24 cellular contexts compared by ENCODE assay signal in the genomic region with DNA sequence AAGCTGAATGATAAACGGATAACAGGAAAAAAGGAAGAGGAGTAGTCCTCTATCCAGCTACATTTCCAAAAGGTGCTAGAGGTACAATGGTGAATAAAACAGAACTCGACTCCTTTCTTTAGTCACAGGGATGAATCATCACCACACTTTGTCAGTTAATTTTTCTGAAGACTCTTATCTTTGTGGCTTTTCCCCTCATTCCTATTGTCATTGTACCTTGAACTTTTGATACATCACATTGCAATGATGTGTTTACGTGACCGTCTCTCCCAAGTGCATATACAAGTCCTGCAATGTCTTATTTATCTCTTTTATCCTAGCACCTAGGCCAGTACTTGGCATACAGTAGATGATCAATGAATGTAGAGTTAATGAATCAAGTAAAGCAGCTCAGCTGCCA.
DNase-seq lines count a peak whose midpoint lies in the region; ATAC-seq, FAIRE-seq and TF ChIP-seq lines count a peak whose summit lies in the region.
"Had no signal": no experiment of that assay in that cellular context is flagged by ENCODE, and none has a peak within 500 bp of the region (broad histone marks: within the 10 kb centered on the region; RNA-seq: fewer than 3 reads in every experiment).

No MANE protein-coding gene starts in this region.

- intact Hi-C loops in IMR-90 (cut with micrococcal nuclease), result no loop called here

- H2BK5ac ChIP-seq in IMR-90 (ENCODE audit: low read depth, low read length, poor library complexity, severe bottlenecking), result no peak overlapping the region

- H3K79me1 ChIP-seq in IMR-90 (ENCODE audit: low read depth in 1 of 2, low read length in 2 of 2), result no peaks in the 10 kb centered on the region

- no peak overlapping the region for H2BK15ac ChIP-seq in IMR-90 (ENCODE audit: low read depth, low read length)

- H3K4me1 ChIP-seq in IMR-90 (ENCODE audit: control insufficient read depth, insufficient read depth, low read length) (no peaks in the 10 kb centered on the region), astrocyte (ENCODE audit: insufficient read depth, low read length) (no peaks in the 10 kb centered on the region), hepatocyte (ENCODE audit: insufficient read depth) (no peaks in the 10 kb centered on the region)
- H3K4me1 ChIP-seq: A549; BLaER1 treated with 17β-estradiol and CSF1 and Interleukin-3, amounts not matched to agents 10 nM and 100 nM; Caco-2 had no signal

- no peaks in the 10 kb centered on the region for H3K79me2 ChIP-seq in astrocyte (ENCODE audit: insufficient read depth, low read length)
- H3K79me2 ChIP-seq in hepatocyte, result no peaks in the 10 kb centered on the region

- H3K18ac ChIP-seq in IMR-90 (ENCODE audit: low read depth, low read length), result no peak overlapping the region

- H3K4ac ChIP-seq in IMR-90 (ENCODE audit: low read depth, low read length), result no peak overlapping the region

- POLR2A ChIA-PET in IMR-90 (lab: Charles Lee; ENCODE audit: unreplicated experiment), result no interaction called here

- CTCF ChIA-PET in IMR-90 (lab: Yijun Ruan, JAX), result no interaction called here

- DNase-seq in IMR-90, result peak; percentile 15
- DNase-seq in OCI-M1 (lab: John Stamatoyannopoulos, UW), result peak; percentile 31
- DNase-seq in astrocyte (ENCODE audit: low read depth), result peak; percentile 81
- peak; percentile 11 for DNase-seq in hepatocyte (ENCODE audit: low spot score)
- DNase-seq in NCI-H2196 treated with DMSO at 0.1 percent for 48 hours (lab: John Stamatoyannopoulos, UW; ENCODE audit: unreplicated experiment), result no peak
- no peak for DNase-seq in immature natural killer cell
- DNase-seq in activated CD4-positive, CD25-positive, alpha-beta regulatory T cell treated with anti-CD3 and anti-CD28 coated beads, Interleukin-2, amount 50 U/mL, for 72 hours, result no peak
- DNase-seq: 8988T; AML-193; Caco-2; Calu3; CD4-positive, alpha-beta T cell; CD8-positive, alpha-beta T cell; DMS79 treated with DMSO at 0.1 percent for 48 hours; GF-D8 had no signal

- TF ChIP-seq RAD21 in IMR-90 (IDR thresholded peaks at IDR 0.05; ENCODE audit: low read length), result no peak

- ATAC-seq in IMR-90 (ENCODE audit: low read depth) (no peak), GM21737 (IDR thresholded peaks at IDR 0.05; ENCODE audit: unreplicated experiment) (no peak)
- ATAC-seq: A549; CD8-positive, alpha-beta T cell had no signal

- no peak overlapping the region for H2AK5ac ChIP-seq in IMR-90 (ENCODE audit: low read depth, low read length)

- no CpG with 5 or more reads among the region's 4 CpGs for WGBS in IMR-90 (ENCODE audit: extremely low coverage in 2 of 2, insufficient read length in 1 of 2), 2 experiments
- WGBS in hepatocyte (ENCODE audit: low lambda C conversion rate, missing lambda C conversion rate), result 66% methylated on average over 4 of the region's 4 CpGs

- H3K27me3 Mint-ChIP-seq in astrocyte (ENCODE audit: low read depth, unreplicated experiment) (no peaks in the 10 kb centered on the region), immature natural killer cell (ENCODE audit: low read depth in 3 of 3) (peaks cover 0 to 2% (median 0%) of the 10 kb centered on the region in 3 donors)
- H3K27me3 Mint-ChIP-seq: B cell; CD4-positive, alpha-beta T cell had no signal

- H3K36me3 Mint-ChIP-seq in astrocyte (ENCODE audit: low read depth, unreplicated experiment) (no peaks in the 10 kb centered on the region), immature natural killer cell (no peaks in the 10 kb centered on the region)
- H3K36me3 Mint-ChIP-seq: CD8-positive, alpha-beta T cell had no signal

- no peak overlapping the region for H3K4me3 ChIP-seq in IMR-90 (ENCODE audit: insufficient read depth, low read depth, low read length)
- no peak overlapping the region for H3K4me3 ChIP-seq in astrocyte (ENCODE audit: insufficient read depth, low read depth, low read length)
- no peak overlapping the region for H3K4me3 ChIP-seq in hepatocyte
- H3K4me3 ChIP-seq: A549; BLaER1 treated with 17β-estradiol and CSF1 and Interleukin-3, amounts not matched to agents 10 nM and 100 nM had no signal

- H2BK120ac ChIP-seq in IMR-90 (ENCODE audit: low read depth, low read length), result no peak overlapping the region

- FAIRE-seq in astrocyte (lab: Jason Lieb, UNC), result peak; percentile 20
- FAIRE-seq: D721Med, G401.6, GM12891, GM19239 had no signal

- H3K9me3 ChIP-seq in IMR-90 (ENCODE audit: control insufficient read depth, insufficient read depth, low read length), result no peaks in the 10 kb centered on the region
- no peaks in the 10 kb centered on the region for H3K9me3 ChIP-seq in astrocyte (ENCODE audit: insufficient read depth, low read depth, low read length)
- H3K9me3 ChIP-seq in hepatocyte (ENCODE audit: low read depth), result no peaks in the 10 kb centered on the region
- H3K9me3 ChIP-seq: A549; BLaER1 treated with 17β-estradiol and CSF1 and Interleukin-3, amounts not matched to agents 10 nM and 100 nM; Caco-2 had no signal

- in situ Hi-C loops in IMR-90 (cut with MboI; ENCODE audit: low sequenced_read_pairs), result no loop called here

- no peak for TF ChIP-seq POLR2A in IMR-90 (IDR thresholded peaks at IDR 0.05; ENCODE audit: low read depth, low read length)

- H3K9me1 ChIP-seq in IMR-90 (ENCODE audit: insufficient read depth, low read length), result no peaks in the 10 kb centered on the region

- no peak overlapping the region for H2AK9ac ChIP-seq in IMR-90 (replicated peaks; ENCODE audit: low read depth, low read length, poor library complexity)

- no peak overlapping the region for H3K23ac ChIP-seq in IMR-90 (ENCODE audit: low read depth, low read length)

- no peaks in the 10 kb centered on the region for H3K27me3 ChIP-seq in IMR-90 (ENCODE audit: control insufficient read depth, insufficient read depth, low read length)
- no peaks in the 10 kb centered on the region for H3K27me3 ChIP-seq in astrocyte (ENCODE audit: insufficient read depth, low read length)
- H3K27me3 ChIP-seq in hepatocyte, result no peaks in the 10 kb centered on the region

- H3K9me3 Mint-ChIP-seq in astrocyte (ENCODE audit: unreplicated experiment), result no peaks in the 10 kb centered on the region
- no peaks in the 10 kb centered on the region for H3K9me3 Mint-ChIP-seq in immature natural killer cell
- H3K9me3 Mint-ChIP-seq: CD4-positive, alpha-beta T cell; CD8-positive, alpha-beta T cell had no signal

- H3K4me1 Mint-ChIP-seq in astrocyte (ENCODE audit: low read depth, unreplicated experiment) (no peaks in the 10 kb centered on the region), immature natural killer cell (no peaks in the 10 kb centered on the region)
- H3K4me1 Mint-ChIP-seq: B cell had no signal

- dilution Hi-C loops in IMR-90 (cut with HindIII; ENCODE audit: low sequenced_read_pairs, unreplicated experiment), result no loop called here

- H3K27ac ChIP-seq in IMR-90 (ENCODE audit: insufficient read depth, low read length) (no peak overlapping the region), astrocyte (ENCODE audit: low read depth, low read length) (no peak overlapping the region), hepatocyte (no peak overlapping the region)
- H3K27ac ChIP-seq: A549; BLaER1 treated with 17β-estradiol and CSF1 and Interleukin-3, amounts not matched to agents 10 nM and 100 nM; C4-2B had no signal

- no TSS peak for BruUV-seq in IMR-90 (replicated peaks; lab: Mats Ljungman, UMichigan)

- no peak overlapping the region for H2BK20ac ChIP-seq in IMR-90 (ENCODE audit: low read depth, low read length)

- H3K14ac ChIP-seq in IMR-90 (replicated peaks; ENCODE audit: low read depth, low read length), result no peak overlapping the region

- H3K56ac ChIP-seq in IMR-90 (ENCODE audit: extremely low read depth, insufficient read depth, low read length), result no peak overlapping the region

- H4K8ac ChIP-seq in IMR-90 (ENCODE audit: low read depth in 2 of 2, low read length in 2 of 2), result no peak overlapping the region

- H3K9ac ChIP-seq in IMR-90 (ENCODE audit: low read depth, low read length), result no peak overlapping the region
- no peak overlapping the region for H3K9ac ChIP-seq in astrocyte (ENCODE audit: low read length)
- H3K9ac ChIP-seq: BLaER1 treated with 17β-estradiol and CSF1 and Interleukin-3, amounts not matched to agents 10 nM and 100 nM had no signal

- no peak overlapping the region; the same call in 1 of the 2 replicates for H3K4me2 ChIP-seq in IMR-90 (ENCODE audit: low read depth, low read length)
- no peak overlapping the region for H3K4me2 ChIP-seq in astrocyte (ENCODE audit: low read length)
- H3K4me2 ChIP-seq in hepatocyte, result no peak overlapping the region
- H3K4me2 ChIP-seq: A549; BLaER1 treated with 17β-estradiol and CSF1 and Interleukin-3, amounts not matched to agents 10 nM and 100 nM had no signal

- H3K9me2 ChIP-seq in hepatocyte (replicated peaks; ENCODE audit: insufficient read depth), result no peaks in the 10 kb centered on the region

- no peak overlapping the region for H3K27ac Mint-ChIP-seq in astrocyte (ENCODE audit: unreplicated experiment)
- no peak overlapping the region for H3K27ac Mint-ChIP-seq in immature natural killer cell
- H3K27ac Mint-ChIP-seq: B cell; CD4-positive, alpha-beta T cell; CD8-positive, alpha-beta T cell had no signal

- no peak overlapping the region for H4K5ac ChIP-seq in IMR-90 (ENCODE audit: low read depth, low read length)

- no peak overlapping the region for H4K91ac ChIP-seq in IMR-90 (ENCODE audit: insufficient read depth, low read depth, low read length)

- H2AFZ ChIP-seq in IMR-90 (replicated peaks; ENCODE audit: low read length, poor library complexity) (no peak overlapping the region), astrocyte (ENCODE audit: low read depth, low read length) (no peak overlapping the region), hepatocyte (no peak overlapping the region)

- no peaks in the 10 kb centered on the region for H4K20me1 ChIP-seq in IMR-90 (ENCODE audit: insufficient read depth, low read length)
- no peaks in the 10 kb centered on the region for H4K20me1 ChIP-seq in astrocyte (ENCODE audit: insufficient read depth, low read length)
- H4K20me1 ChIP-seq in hepatocyte (ENCODE audit: insufficient read depth, poor library complexity, severe bottlenecking), result no peaks in the 10 kb centered on the region
- H4K20me1 ChIP-seq: BLaER1 treated with 17β-estradiol and CSF1 and Interleukin-3, amounts not matched to agents 10 nM and 100 nM had no signal

- H3K4me3 Mint-ChIP-seq in astrocyte (ENCODE audit: unreplicated experiment) (no peak overlapping the region), immature natural killer cell (no peak overlapping the region)
- H3K4me3 Mint-ChIP-seq: B cell; CD4-positive, alpha-beta T cell; CD8-positive, alpha-beta T cell had no signal

- H3K36me3 ChIP-seq in IMR-90 (ENCODE audit: control insufficient read depth, insufficient read depth, low read length), result no peaks in the 10 kb centered on the region
- H3K36me3 ChIP-seq in astrocyte (ENCODE audit: insufficient read depth, low read length), result no peaks in the 10 kb centered on the region
- no peaks in the 10 kb centered on the region for H3K36me3 ChIP-seq in hepatocyte (replicated peaks; ENCODE audit: insufficient read depth, low read depth)
- H3K36me3 ChIP-seq: BLaER1 treated with 17β-estradiol and CSF1 and Interleukin-3, amounts not matched to agents 10 nM and 100 nM had no signal

- no peak for TF ChIP-seq CTCF in IMR-90 (conservative IDR thresholded peaks at IDR 0.05; ENCODE audit: low read depth, low read length)
- no peak for TF ChIP-seq CTCF in astrocyte (IDR thresholded peaks at IDR 0.05; ENCODE audit: insufficient read depth, low read depth, low read length)
- no peak for TF ChIP-seq CTCF in hepatocyte (IDR thresholded peaks at IDR 0.05; ENCODE audit: poor library complexity)

Comparison
In these comparisons a context has a peak if more than half of its experiments do, and no peak if none do; other contexts are left out.
1. DNase-seq: peak in IMR-90 (single experiment), OCI-M1 (single experiment), astrocyte (single experiment) and hepatocyte (single experiment); none in NCI-H2196 treated with DMSO at 0.1 percent for 48 hours (single experiment), immature natural killer cell (0 of 3) and activated CD4-positive, CD25-positive, alpha-beta regulatory T cell treated with anti-CD3 and anti-CD28 coated beads, Interleukin-2, amount 50 U/mL, for 72 hours (single experiment).